26 cellular contexts compared by ENCODE assay signal in the genomic region with DNA sequence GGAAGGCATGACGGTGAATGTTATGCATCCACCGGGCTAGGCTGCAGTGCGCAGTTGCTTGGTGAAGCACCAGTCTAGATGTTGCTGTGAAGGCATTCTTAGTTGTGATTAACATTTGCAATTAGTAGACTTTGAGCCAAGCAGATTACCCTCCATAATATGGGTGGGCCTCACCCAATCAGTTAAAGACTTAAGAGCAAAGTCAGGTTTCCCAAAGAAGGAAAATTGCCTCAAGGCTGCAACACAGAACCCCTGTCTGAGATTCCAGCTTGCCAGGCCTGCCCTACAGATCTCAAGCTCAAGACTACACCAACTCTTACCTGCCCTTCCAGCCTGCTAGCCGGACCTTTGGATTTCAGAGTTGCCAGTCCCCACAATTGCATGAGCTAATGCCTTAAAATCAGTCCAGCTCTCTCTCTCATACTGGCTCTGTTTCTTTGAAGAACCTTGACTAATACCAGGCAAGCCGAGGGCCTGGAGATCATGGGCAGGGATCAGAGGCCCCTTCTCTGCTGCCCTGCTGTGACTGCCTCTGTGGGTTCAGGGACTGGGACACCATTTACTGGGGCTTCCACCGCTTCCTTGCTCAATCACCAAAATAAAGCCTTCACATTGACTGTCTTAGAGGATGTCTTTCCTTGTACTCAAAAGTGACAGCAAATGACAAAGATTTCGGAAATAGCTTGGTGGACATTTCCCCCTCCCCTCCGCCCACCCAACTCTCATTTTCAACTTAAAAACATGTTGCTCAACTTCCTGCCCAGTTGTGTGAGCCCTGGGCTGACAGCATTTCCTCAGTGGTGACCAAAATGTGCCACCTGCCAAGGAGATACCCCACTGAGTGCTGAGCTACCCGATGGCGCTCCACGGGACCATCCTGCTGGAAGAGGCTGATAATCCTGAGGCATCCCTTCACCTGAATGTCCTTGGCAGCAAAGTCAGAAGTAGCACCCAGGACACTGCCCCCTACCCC.
DNase-seq lines count a peak whose midpoint lies in the region; ATAC-seq, FAIRE-seq and TF ChIP-seq lines count a peak whose summit lies in the region.
"Had no signal": no experiment of that assay in that cellular context is flagged by ENCODE, and none has a peak within 500 bp of the region (broad histone marks: within the 10 kb centered on the region; RNA-seq: fewer than 3 reads in every experiment).

No MANE protein-coding gene starts in this region.

- H3K27me3 Mint-ChIP-seq in activated CD8-positive, alpha-beta T cell treated with anti-CD3 and anti-CD28 coated beads for 36 hours, result peaks cover 2% of the 10 kb centered on the region
- H3K27me3 Mint-ChIP-seq in activated CD8-positive, alpha-beta T cell treated with anti-CD3 and anti-CD28 coated beads, Interleukin-2, amount 10 ng/mL, durations not matched to agents 7 days and 5 days (ENCODE audit: low read depth), result no peaks in the 10 kb centered on the region
- no peaks in the 10 kb centered on the region; the same call in 1 of the 2 replicates for H3K27me3 Mint-ChIP-seq in H9 (ENCODE audit: low read depth)

- H3K4me1 ChIP-seq in H9 (ENCODE audit: insufficient read depth, low read length) (no peaks in the 10 kb centered on the region), K562 (replicated peaks in 1 of 2; ENCODE audit: control insufficient read depth in 2 of 2, insufficient read depth in 2 of 2, low read length in 2 of 2) (no peaks in the 10 kb centered on the region)
- H3K4me1 ChIP-seq: foreskin keratinocyte, upper lobe of left lung had no signal

- no peak for TF ChIP-seq POLR2A in K562 (conservative IDR thresholded peaks at IDR 0.05)

- H3K27ac Mint-ChIP-seq in activated CD8-positive, alpha-beta T cell treated with anti-CD3 and anti-CD28 coated beads for 36 hours, result peak overlapping the region; percentile 63
- H3K27ac Mint-ChIP-seq in activated CD8-positive, alpha-beta T cell treated with anti-CD3 and anti-CD28 coated beads, Interleukin-2, amount 10 ng/mL, durations not matched to agents 7 days and 5 days, result no peak overlapping the region
- H3K27ac Mint-ChIP-seq in H9, result no peak overlapping the region; a peak in 1 of 7 replicates
- no peak overlapping the region for H3K27ac Mint-ChIP-seq in stimulated activated effector memory CD8-positive, alpha-beta T cell treated with anti-CD3 and anti-CD28 coated beads, Interleukin-12 subunit alpha, Interleukin-12 subunit beta, amount 100 ng/mL, for 72 hours
- H3K27ac Mint-ChIP-seq: CD4-positive, CD25-positive, alpha-beta regulatory T cell; immature natural killer cell had no signal

- TF ChIP-seq RAD21 in K562 (CRISPR knock-in tag; conservative IDR thresholded peaks at IDR 0.05 in 1 of 2, IDR thresholded peaks at IDR 0.05 in 1 of 2), result no peak

- no peaks in the 10 kb centered on the region for H3K36me3 ChIP-seq in K562 (ENCODE audit: control insufficient read depth, insufficient read depth, low read length)
- H3K36me3 ChIP-seq: upper lobe of left lung had no signal

- no peaks in the 10 kb centered on the region for H3K27me3 ChIP-seq in H9 (ENCODE audit: insufficient read depth, low read length)
- peaks cover 0 to 37% of the 10 kb centered on the region in 2 experiments; a peak in 3 of 5 replicates for H3K27me3 ChIP-seq in K562 (ENCODE audit: control insufficient read depth in 2 of 2, insufficient read depth in 2 of 2, low read length in 2 of 2)
- H3K27me3 ChIP-seq: foreskin keratinocyte, upper lobe of left lung had no signal

- BruUV-seq in K562 (replicated peaks; lab: Mats Ljungman, UMichigan), result no TSS peak

- peak overlapping the region; percentile 5; the same call in 1 of the 2 replicates for H3K14ac ChIP-seq in H9 (ENCODE audit: insufficient read depth, low read length)

- H4K20me1 ChIP-seq in H9 (ENCODE audit: control insufficient read depth, insufficient read depth, insufficient read length) (no peaks in the 10 kb centered on the region), K562 (replicated peaks; ENCODE audit: control insufficient read depth, insufficient read depth, low read length) (no peaks in the 10 kb centered on the region; the same call in 1 of the 2 replicates)

- no peak overlapping the region for H2BK12ac ChIP-seq in H9 (ENCODE audit: insufficient read length, low read depth, low read length)

- no peaks in the 10 kb centered on the region for H3K9me3 Mint-ChIP-seq in activated CD8-positive, alpha-beta T cell treated with anti-CD3 and anti-CD28 coated beads for 36 hours
- no peaks in the 10 kb centered on the region for H3K9me3 Mint-ChIP-seq in activated CD8-positive, alpha-beta T cell treated with anti-CD3 and anti-CD28 coated beads, Interleukin-2, amount 10 ng/mL, durations not matched to agents 7 days and 5 days (ENCODE audit: insufficient read depth)
- no peaks in the 10 kb centered on the region for H3K9me3 Mint-ChIP-seq in H9
- no peaks in the 10 kb centered on the region for H3K9me3 Mint-ChIP-seq in stimulated activated effector memory CD8-positive, alpha-beta T cell treated with anti-CD3 and anti-CD28 coated beads, Interleukin-12 subunit alpha, Interleukin-12 subunit beta, amount 100 ng/mL, for 72 hours
- H3K9me3 Mint-ChIP-seq: immature natural killer cell had no signal

- H3K27ac ChIP-seq in H9 (ENCODE audit: insufficient read length, low read depth, low read length) (no peak overlapping the region), K562 (ENCODE audit: extremely low read depth, low read depth, low read length) (no peak overlapping the region)
- H3K27ac ChIP-seq: foreskin keratinocyte, upper lobe of left lung had no signal

- H3K23ac ChIP-seq in H9 (ENCODE audit: insufficient read length, low read depth, low read length), result no peak overlapping the region

- no peak overlapping the region for H2BK20ac ChIP-seq in H9 (ENCODE audit: low read depth, low read length, poor library complexity, severe bottlenecking)

- no peak for TF ChIP-seq EP300 in K562 (IDR thresholded peaks at IDR 0.05; ENCODE audit: low read length)

- in situ Hi-C loops in K562 (cut with MboI), result no loop called here
- in situ Hi-C loops in G401 (cut with HindIII; ENCODE audit: low sequenced_read_pairs), result no loop called here

- H3K79me1 ChIP-seq in H9 (ENCODE audit: insufficient read depth, low read depth, low read length, poor library complexity, severe bottlenecking), result no peaks in the 10 kb centered on the region

- H2BK5ac ChIP-seq in H9 (ENCODE audit: insufficient read length, low read length), result no peak overlapping the region

- H3K56ac ChIP-seq in H9 (ENCODE audit: insufficient read length, low read depth, low read length), result no peak overlapping the region

- CTCF ChIA-PET in activated CD8-positive, alpha-beta T cell treated with anti-CD3 and anti-CD28 coated beads for 36 hours (lab: Charles Lee), result no interaction called here
- CTCF ChIA-PET in activated CD8-positive, alpha-beta T cell treated with anti-CD3 and anti-CD28 coated beads, Interleukin-2, amount 10 ng/mL, durations not matched to agents 7 days and 5 days (lab: Charles Lee), result no interaction called here
- CTCF ChIA-PET in K562 (lab: Yijun Ruan, JAX; ENCODE audit: low intra/inter-chr PET ratio), result no interaction called here

- no peak overlapping the region for H2AK5ac ChIP-seq in H9 (ENCODE audit: insufficient read length, low read length)

- H3K4ac ChIP-seq in H9 (ENCODE audit: low read depth, low read length), result no peak overlapping the region

- no peak overlapping the region for H3T11ph ChIP-seq in H9 (ENCODE audit: low read length)

- H3K4me2 ChIP-seq in H9 (ENCODE audit: insufficient read depth, insufficient read length, low read length), result no peak overlapping the region
- no peak overlapping the region for H3K4me2 ChIP-seq in K562 (ENCODE audit: insufficient read depth, low read length)

- H3K79me2 ChIP-seq in H9 (ENCODE audit: insufficient read depth, low read length) (no peaks in the 10 kb centered on the region), K562 (ENCODE audit: control insufficient read depth, insufficient read depth, low read length) (no peaks in the 10 kb centered on the region)

- H4K91ac ChIP-seq in H9 (ENCODE audit: insufficient read length, low read depth, low read length), result no peak overlapping the region

- no peak for FAIRE-seq in K562 (lab: Jason Lieb, UNC)
- FAIRE-seq: GM19239, RCC 7860 had no signal

- H3K9ac ChIP-seq in H9 (ENCODE audit: extremely low read depth, insufficient read length, low read length), result no peak overlapping the region
- no peak overlapping the region for H3K9ac ChIP-seq in K562 (ENCODE audit: insufficient read depth in 1 of 2, low read depth in 2 of 2, low read length in 2 of 2)

- no peak for TF ChIP-seq CTCF in activated CD8-positive, alpha-beta T cell treated with anti-CD3 and anti-CD28 coated beads for 36 hours (IDR thresholded peaks at IDR 0.05)
- TF ChIP-seq CTCF in H9 (conservative IDR thresholded peaks at IDR 0.05) (no peak), K562 (IDR thresholded peaks at IDR 0.05 in 2 of 3, conservative IDR thresholded peaks at IDR 0.05 in 1 of 3; ENCODE audit: insufficient read depth in 2 of 3, low read depth in 1 of 3, low read length in 3 of 3) (no peak)

- peak; percentile 83 for ATAC-seq in activated CD8-positive, alpha-beta T cell treated with anti-CD3 and anti-CD28 coated beads for 36 hours
- ATAC-seq in activated CD8-positive, alpha-beta T cell treated with anti-CD3 and anti-CD28 coated beads, Interleukin-2, amount 10 ng/mL, durations not matched to agents 7 days and 5 days, result no peak
- no peak for ATAC-seq in K562
- ATAC-seq in stimulated activated effector memory CD8-positive, alpha-beta T cell treated with anti-CD3 and anti-CD28 coated beads, Interleukin-12 subunit alpha, Interleukin-12 subunit beta, amount 100 ng/mL, for 72 hours, result peak; percentile 47
- ATAC-seq: foreskin keratinocyte, left lobe of liver had no signal

- no peak overlapping the region for H3K4me3 ChIP-seq in K562
- H3K4me3 ChIP-seq: upper lobe of left lung had no signal

- H3K9me3 ChIP-seq in H9 (ENCODE audit: control insufficient read depth, low read depth, low read length), result no peaks in the 10 kb centered on the region
- no peaks in the 10 kb centered on the region for H3K9me3 ChIP-seq in K562 (replicated peaks; ENCODE audit: control insufficient read depth, insufficient read depth, low read depth, low read length)
- H3K9me3 ChIP-seq: upper lobe of left lung had no signal

- H3K4me3 Mint-ChIP-seq in activated CD8-positive, alpha-beta T cell treated with anti-CD3 and anti-CD28 coated beads for 36 hours, result no peak overlapping the region
- no peak overlapping the region for H3K4me3 Mint-ChIP-seq in activated CD8-positive, alpha-beta T cell treated with anti-CD3 and anti-CD28 coated beads, Interleukin-2, amount 10 ng/mL, durations not matched to agents 7 days and 5 days
- H3K4me3 Mint-ChIP-seq in H9, result no peak overlapping the region
- no peak overlapping the region for H3K4me3 Mint-ChIP-seq in stimulated activated effector memory CD8-positive, alpha-beta T cell treated with anti-CD3 and anti-CD28 coated beads, Interleukin-12 subunit alpha, Interleukin-12 subunit beta, amount 100 ng/mL, for 72 hours
- H3K4me3 Mint-ChIP-seq: CD4-positive, CD25-positive, alpha-beta regulatory T cell; immature natural killer cell had no signal

- POLR2A ChIA-PET in activated CD8-positive, alpha-beta T cell treated with anti-CD3 and anti-CD28 coated beads for 36 hours (lab: Charles Lee), result no interaction called here
- POLR2A ChIA-PET in activated CD8-positive, alpha-beta T cell treated with anti-CD3 and anti-CD28 coated beads, Interleukin-2, amount 10 ng/mL, durations not matched to agents 7 days and 5 days (lab: Charles Lee), result no interaction called here
- POLR2A ChIA-PET in K562 (lab: Yijun Ruan, JAX), result no interaction called here

- H3K36me3 Mint-ChIP-seq in activated CD8-positive, alpha-beta T cell treated with anti-CD3 and anti-CD28 coated beads for 36 hours (ENCODE audit: low read depth), result no peaks in the 10 kb centered on the region
- no peaks in the 10 kb centered on the region for H3K36me3 Mint-ChIP-seq in activated CD8-positive, alpha-beta T cell treated with anti-CD3 and anti-CD28 coated beads, Interleukin-2, amount 10 ng/mL, durations not matched to agents 7 days and 5 days (ENCODE audit: low read depth)
- H3K36me3 Mint-ChIP-seq in H9 (ENCODE audit: insufficient read depth in 1 of 3, low read depth in 3 of 3), result no peaks in the 10 kb centered on the region
- H3K36me3 Mint-ChIP-seq in stimulated activated effector memory CD8-positive, alpha-beta T cell treated with anti-CD3 and anti-CD28 coated beads, Interleukin-12 subunit alpha, Interleukin-12 subunit beta, amount 100 ng/mL, for 72 hours, result no peaks in the 10 kb centered on the region
- H3K36me3 Mint-ChIP-seq: immature natural killer cell had no signal

- no peak overlapping the region for H4K5ac ChIP-seq in H9 (ENCODE audit: insufficient read length, low read depth, low read length)

- H2BK120ac ChIP-seq in H9 (ENCODE audit: low read depth, low read length, poor library complexity, severe bottlenecking), result no peak overlapping the region

- no CpG with 5 or more reads among the region's 11 CpGs for WGBS in H9 (ENCODE audit: extremely low coverage, insufficient read length, low lambda C conversion rate)
- 1% methylated on average over 11 of the region's 11 CpGs for WGBS in K562 (ENCODE audit: insufficient coverage, low coverage, missing lambda C conversion rate)

- H2AFZ ChIP-seq in H9 (ENCODE audit: low read length) (no peak overlapping the region), K562 (ENCODE audit: low read depth, low read length) (no peak overlapping the region)

- DNase-seq in activated CD8-positive, alpha-beta T cell treated with anti-CD3 and anti-CD28 coated beads for 36 hours, result peak; percentile 58
- no peak for DNase-seq in activated CD8-positive, alpha-beta T cell treated with anti-CD3 and anti-CD28 coated beads, Interleukin-2, amount 10 ng/mL, durations not matched to agents 7 days and 5 days
- DNase-seq in H9 (peak; percentile 6), K562 (ENCODE audit: extremely low read depth in 1 of 4, low spot score in 3 of 4) (no peak), glomerular visceral epithelial cell (ENCODE audit: extremely low spot score) (no peak), G401 (ENCODE audit: low spot score) (no peak), SHP77 treated with DMSO at 0.1 percent for 48 hours (lab: John Stamatoyannopoulos, UW) (no peak)
- no peak for DNase-seq in stimulated activated effector memory CD8-positive, alpha-beta T cell treated with anti-CD3 and anti-CD28 coated beads, Interleukin-12 subunit alpha, Interleukin-12 subunit beta, amount 100 ng/mL, for 72 hours (ENCODE audit: low spot score in 2 of 2)
- DNase-seq: activated CD4-positive, alpha-beta T cell treated with anti-CD3 and anti-CD28 coated beads for 4 hours; activated CD8-positive, alpha-beta memory T cell treated with anti-CD3 and anti-CD28 coated beads, Interleukin-2, amount 50 U/mL, for 4 hours; activated gamma-delta T cell; effector memory CD4-positive, alpha-beta T cell; foreskin keratinocyte; H7; hippocampal formation; KG1; mesendoderm; MM.1S; NCI-H146; NCI-H510A treated with DMSO at 0.1 percent for 48 hours; upper lobe of left lung had no signal

- intact Hi-C loops in activated CD8-positive, alpha-beta T cell treated with anti-CD3 and anti-CD28 coated beads for 36 hours (cut with micrococcal nuclease), result no loop called here
- intact Hi-C loops in K562 (cut with micrococcal nuclease), result no loop called here

- no peak overlapping the region for H3K18ac ChIP-seq in H9 (ENCODE audit: insufficient read length, low read depth, low read length)

- no peaks in the 10 kb centered on the region for H3K23me2 ChIP-seq in H9 (ENCODE audit: insufficient read length, low read depth, low read length, poor library complexity, severe bottlenecking)

- peaks cover 6% of the 10 kb centered on the region for H3K4me1 Mint-ChIP-seq in activated CD8-positive, alpha-beta T cell treated with anti-CD3 and anti-CD28 coated beads for 36 hours (ENCODE audit: low read depth)
- H3K4me1 Mint-ChIP-seq in activated CD8-positive, alpha-beta T cell treated with anti-CD3 and anti-CD28 coated beads, Interleukin-2, amount 10 ng/mL, durations not matched to agents 7 days and 5 days (ENCODE audit: low read depth), result peaks cover 5% of the 10 kb centered on the region
- no peaks in the 10 kb centered on the region for H3K4me1 Mint-ChIP-seq in H9
- peaks cover 8% of the 10 kb centered on the region for H3K4me1 Mint-ChIP-seq in stimulated activated effector memory CD8-positive, alpha-beta T cell treated with anti-CD3 and anti-CD28 coated beads, Interleukin-12 subunit alpha, Interleukin-12 subunit beta, amount 100 ng/mL, for 72 hours
- H3K4me1 Mint-ChIP-seq: CD4-positive, CD25-positive, alpha-beta regulatory T cell had no signal

- no peak overlapping the region for H2BK15ac ChIP-seq in H9 (ENCODE audit: low read depth, low read length)

- H3K9me1 ChIP-seq in K562 (ENCODE audit: control insufficient read depth, insufficient read depth, low read length), result peaks cover 3% of the 10 kb centered on the region

- H4K8ac ChIP-seq in H9 (replicated peaks; ENCODE audit: insufficient read length, low read depth, low read length), result no peak overlapping the region

Comparison
In these comparisons a context has a peak if more than half of its experiments do, and no peak if none do; other contexts are left out.
1. ATAC-seq: peak in activated CD8-positive, alpha-beta T cell treated with anti-CD3 and anti-CD28 coated beads for 36 hours (single experiment) and stimulated activated effector memory CD8-positive, alpha-beta T cell treated with anti-CD3 and anti-CD28 coated beads, Interleukin-12 subunit alpha, Interleukin-12 subunit beta, amount 100 ng/mL, for 72 hours (single experiment); none in activated CD8-positive, alpha-beta T cell treated with anti-CD3 and anti-CD28 coated beads, Interleukin-2, amount 10 ng/mL, durations not matched to agents 7 days and 5 days (single experiment) and K562 (single experiment).
2. DNase-seq: peak in activated CD8-positive, alpha-beta T cell treated with anti-CD3 and anti-CD28 coated beads for 36 hours (single experiment) and H9 (single experiment); none in activated CD8-positive, alpha-beta T cell treated with anti-CD3 and anti-CD28 coated beads, Interleukin-2, amount 10 ng/mL, durations not matched to agents 7 days and 5 days (single experiment), K562 (0 of 4), stimulated activated effector memory CD8-positive, alpha-beta T cell treated with anti-CD3 and anti-CD28 coated beads, Interleukin-12 subunit alpha, Interleukin-12 subunit beta, amount 100 ng/mL, for 72 hours (0 of 2), glomerular visceral epithelial cell (single experiment), G401 (single experiment) and SHP77 treated with DMSO at 0.1 percent for 48 hours (single experiment).